Comparison of ENCODE assay signal across 8 cellular contexts in the genomic region with DNA sequence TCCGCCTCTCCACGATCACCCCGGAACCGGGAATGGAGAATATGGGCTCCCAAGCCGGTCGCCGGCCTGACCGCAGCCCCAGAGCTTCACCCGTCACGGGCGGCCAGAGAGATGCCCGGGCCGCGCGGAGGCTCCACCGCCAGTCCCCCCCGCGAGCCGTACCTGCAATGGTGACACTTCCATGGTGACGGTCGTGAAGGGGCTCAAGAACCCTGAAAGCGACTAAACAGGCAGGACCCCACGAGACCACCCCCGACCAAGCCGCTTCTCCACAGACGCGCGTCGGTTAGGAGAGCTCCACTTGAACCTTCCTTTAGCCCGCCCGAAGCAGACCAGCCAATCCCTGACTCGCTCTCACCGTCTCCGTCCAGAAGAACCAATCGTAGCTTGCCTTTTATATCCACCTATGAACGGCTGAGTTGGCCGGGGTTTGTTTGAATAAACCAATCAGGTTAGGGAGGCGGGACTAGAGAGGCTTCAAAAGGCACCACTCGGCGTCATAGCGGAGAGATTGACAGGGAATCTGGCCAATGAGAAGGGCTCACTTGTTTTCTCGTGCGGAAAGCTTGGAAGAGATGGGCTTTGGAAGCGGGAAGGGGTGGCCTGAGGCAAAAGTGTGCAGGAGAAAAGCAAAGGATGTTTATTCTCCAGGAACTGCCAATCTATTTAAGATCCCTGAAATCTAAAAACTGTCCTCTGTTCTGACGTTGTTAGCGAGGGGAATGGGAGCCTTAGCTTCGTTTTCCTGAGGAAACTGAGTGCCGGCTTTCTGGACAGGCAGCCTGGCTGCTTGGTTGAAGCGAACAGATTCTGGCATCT. TPM values are rescaled to one million over a fixed set of nuclear protein-coding genes. Genes with fewer than 3 reads are reported as not detected.
A peak's percentile ranks its signal among the peaks of the same experiment; 100 is the strongest.
DNase-seq lines count a peak whose midpoint lies in the region; ATAC-seq, FAIRE-seq and TF ChIP-seq lines count a peak whose summit lies in the region.

A gene with protein sequence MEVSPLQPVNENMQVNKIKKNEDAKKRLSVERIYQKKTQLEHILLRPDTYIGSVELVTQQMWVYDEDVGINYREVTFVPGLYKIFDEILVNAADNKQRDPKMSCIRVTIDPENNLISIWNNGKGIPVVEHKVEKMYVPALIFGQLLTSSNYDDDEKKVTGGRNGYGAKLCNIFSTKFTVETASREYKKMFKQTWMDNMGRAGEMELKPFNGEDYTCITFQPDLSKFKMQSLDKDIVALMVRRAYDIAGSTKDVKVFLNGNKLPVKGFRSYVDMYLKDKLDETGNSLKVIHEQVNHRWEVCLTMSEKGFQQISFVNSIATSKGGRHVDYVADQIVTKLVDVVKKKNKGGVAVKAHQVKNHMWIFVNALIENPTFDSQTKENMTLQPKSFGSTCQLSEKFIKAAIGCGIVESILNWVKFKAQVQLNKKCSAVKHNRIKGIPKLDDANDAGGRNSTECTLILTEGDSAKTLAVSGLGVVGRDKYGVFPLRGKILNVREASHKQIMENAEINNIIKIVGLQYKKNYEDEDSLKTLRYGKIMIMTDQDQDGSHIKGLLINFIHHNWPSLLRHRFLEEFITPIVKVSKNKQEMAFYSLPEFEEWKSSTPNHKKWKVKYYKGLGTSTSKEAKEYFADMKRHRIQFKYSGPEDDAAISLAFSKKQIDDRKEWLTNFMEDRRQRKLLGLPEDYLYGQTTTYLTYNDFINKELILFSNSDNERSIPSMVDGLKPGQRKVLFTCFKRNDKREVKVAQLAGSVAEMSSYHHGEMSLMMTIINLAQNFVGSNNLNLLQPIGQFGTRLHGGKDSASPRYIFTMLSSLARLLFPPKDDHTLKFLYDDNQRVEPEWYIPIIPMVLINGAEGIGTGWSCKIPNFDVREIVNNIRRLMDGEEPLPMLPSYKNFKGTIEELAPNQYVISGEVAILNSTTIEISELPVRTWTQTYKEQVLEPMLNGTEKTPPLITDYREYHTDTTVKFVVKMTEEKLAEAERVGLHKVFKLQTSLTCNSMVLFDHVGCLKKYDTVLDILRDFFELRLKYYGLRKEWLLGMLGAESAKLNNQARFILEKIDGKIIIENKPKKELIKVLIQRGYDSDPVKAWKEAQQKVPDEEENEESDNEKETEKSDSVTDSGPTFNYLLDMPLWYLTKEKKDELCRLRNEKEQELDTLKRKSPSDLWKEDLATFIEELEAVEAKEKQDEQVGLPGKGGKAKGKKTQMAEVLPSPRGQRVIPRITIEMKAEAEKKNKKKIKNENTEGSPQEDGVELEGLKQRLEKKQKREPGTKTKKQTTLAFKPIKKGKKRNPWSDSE (N-terminal part only) (minus strand): TSS at position 288 of the 819 bp plus-strand sequence. CDS start 105 bp downstream, at position 183.

- CTCF ChIA-PET in HepG2 (lab: Yijun Ruan, JAX; ENCODE audit: low intra/inter-chr PET ratio, low total read pairs): interaction anchor here (2.2 kb wide), 1 partner anchor 143 kb away, joined by 6 read pairs; no protein-coding TSS in a partner anchor

- peak; percentile 99 for ATAC-seq in CD4-positive, CD25-positive, alpha-beta regulatory T cell (ENCODE audit: low read depth in 2 of 2)
- peak; percentile 80 for ATAC-seq in GM19438 (IDR thresholded peaks at IDR 0.05; ENCODE audit: low read depth, unreplicated experiment)
- ATAC-seq in HG03571 (IDR thresholded peaks at IDR 0.05; ENCODE audit: unreplicated experiment): peak; percentile 89
- ATAC-seq in HepG2: peak; percentile 90

- peak; percentile 93 to 99 (median 98) for DNase-seq in CD4-positive, CD25-positive, alpha-beta regulatory T cell
- DNase-seq in NCI-H774 (lab: John Stamatoyannopoulos, UW) (peak; percentile 100), dermis microvascular lymphatic vessel endothelial cell (ENCODE audit: low read depth in 2 of 2) (peak; percentile 100), HepG2 (ENCODE audit: low spot score) (peak; percentile 100)
- peak; percentile 98 for DNase-seq in activated CD4-positive, alpha-beta T cell treated with anti-CD3 and anti-CD28 coated beads, Interleukin-2, amount 50 U/mL, for 24 hours (ENCODE audit: low read depth in 1 of 2, low spot score in 1 of 2)
- peak; percentile 97 to 98 for DNase-seq in stimulated activated CD4-positive, alpha-beta T cell treated with anti-CD3 and anti-CD28 coated beads, Interleukin-2, amount 100 ng/mL, for 48 hours

- no TSS peak for BruUV-seq in HepG2 (replicated peaks; lab: Mats Ljungman, UMichigan)

- WGBS in HepG2 (ENCODE audit: low lambda C conversion rate): 8% methylated on average over 20 of the region's 49 CpGs

- intact Hi-C loops in HepG2 (cut with micrococcal nuclease; ENCODE audit: unreplicated experiment): loop anchor here (2.0 to 5.0 kb wide), 2 partner anchors 101 to 116 kb away; no protein-coding TSS in a partner anchor

- H3K4me1 Mint-ChIP-seq in CD4-positive, CD25-positive, alpha-beta regulatory T cell: peaks cover 16 to 37% (median 25%) of the 10 kb centered on the region in 4 donors

- peaks cover 3% of the 10 kb centered on the region for H3K27me3 Mint-ChIP-seq in CD4-positive, CD25-positive, alpha-beta regulatory T cell

- H3K4me1 ChIP-seq in CD4-positive, CD25-positive, alpha-beta regulatory T cell (ENCODE audit: control insufficient read depth, insufficient read depth, low read length, poor library complexity, severe bottlenecking): peaks cover 29% of the 10 kb centered on the region
- peaks cover 79% of the 10 kb centered on the region for H3K4me1 ChIP-seq in HepG2 (ENCODE audit: insufficient read depth, low read length)

- POLR2A ChIA-PET in HepG2 (lab: Yijun Ruan, JAX): interaction anchor here (0.7 to 2.0 kb wide), 13 partner anchors 10 to 1271 kb away, joined by 3 to 16 read pairs (median 6); a partner anchor contains a TSS

- peak within 1 kb of the TSS; percentile 87 for H3K4me2 ChIP-seq in HepG2 (ENCODE audit: low read depth, low read length)

- H3K9ac ChIP-seq in HepG2 (ENCODE audit: insufficient read depth, low read depth, low read length): peak within 1 kb of the TSS; percentile 91

- TF ChIP-seq CTCF in HepG2 (CRISPR knock-in tag; IDR thresholded peaks at IDR 0.05): no peak

- H3K36me3 ChIP-seq in CD4-positive, CD25-positive, alpha-beta regulatory T cell (ENCODE audit: control insufficient read depth, insufficient read depth, low read length): no peaks in the 10 kb centered on the region
- H3K36me3 ChIP-seq in HepG2 (replicated peaks in 1 of 2; ENCODE audit: control insufficient read depth in 1 of 2, insufficient read depth in 2 of 2, low read length in 2 of 2): peaks cover 0 to 12% of the 10 kb centered on the region in 2 experiments; a peak in 4 of 5 replicates

- FAIRE-seq in HepG2 (lab: Jason Lieb, UNC): peak; percentile 99

- H4K20me1 ChIP-seq in HepG2 (ENCODE audit: insufficient read depth, low read length): no peaks in the 10 kb centered on the region

- in situ Hi-C loops in HepG2 (cut with HindIII; ENCODE audit: extremely low pct_ligation_motif_present, low pct_unique_long_range_greater_than_20kb): loop anchor here (5.0 kb wide), 1 partner anchor 101 kb away; no protein-coding TSS in a partner anchor

- H3K27ac ChIP-seq in CD4-positive, CD25-positive, alpha-beta regulatory T cell (ENCODE audit: insufficient read depth, low read length, poor library complexity, severe bottlenecking): peak within 1 kb of the TSS; percentile 14
- peak within 1 kb of the TSS; percentile 82 for H3K27ac ChIP-seq in HepG2 (ENCODE audit: extremely low read length, insufficient read depth, low read length)

- peak; percentile 92 to 93 for TF ChIP-seq POLR2A in HepG2 (IDR thresholded peaks at IDR 0.05; ENCODE audit: insufficient read depth in 1 of 2, low read depth in 2 of 2, low read length in 2 of 2)

- TF ChIP-seq RAD21 in HepG2 (CRISPR knock-in tag; IDR thresholded peaks at IDR 0.05): no peak; the same call in 1 of the 2 replicates

- peak within 1 kb of the TSS; percentile 92 to 95 (median 95) for H3K27ac Mint-ChIP-seq in CD4-positive, CD25-positive, alpha-beta regulatory T cell

- no peaks in the 10 kb centered on the region for H3K9me3 Mint-ChIP-seq in CD4-positive, CD25-positive, alpha-beta regulatory T cell

- peak within 1 kb of the TSS; percentile 99 for H3K4me3 ChIP-seq in CD4-positive, CD25-positive, alpha-beta regulatory T cell (ENCODE audit: low read depth, low read length)
- H3K4me3 ChIP-seq in HepG2 (replicated peaks in 1 of 3; ENCODE audit: insufficient read depth in 1 of 3, low read depth in 2 of 3, low read length in 3 of 3): peak within 1 kb of the TSS; percentile 89 to 98 (median 96)

- H2AFZ ChIP-seq in HepG2 (ENCODE audit: low read length): peak within 1 kb of the TSS; percentile 70

- H3K79me2 ChIP-seq in HepG2 (ENCODE audit: insufficient read depth, low read length): peaks cover 34% of the 10 kb centered on the region

- peak within 1 kb of the TSS; percentile 89 to 97 (median 92) for H3K4me3 Mint-ChIP-seq in CD4-positive, CD25-positive, alpha-beta regulatory T cell

- H3K36me3 Mint-ChIP-seq in CD4-positive, CD25-positive, alpha-beta regulatory T cell: no peaks in the 10 kb centered on the region

- H3K9me3 ChIP-seq in CD4-positive, CD25-positive, alpha-beta regulatory T cell (ENCODE audit: control insufficient read depth in 2 of 2, low read length in 2 of 2): no peaks in the 10 kb centered on the region
- no peaks in the 10 kb centered on the region for H3K9me3 ChIP-seq in HepG2 (ENCODE audit: low read length)

- no peaks in the 10 kb centered on the region for H3K27me3 ChIP-seq in CD4-positive, CD25-positive, alpha-beta regulatory T cell (ENCODE audit: control insufficient read depth, insufficient read depth, low read length)
- no peaks in the 10 kb centered on the region for H3K27me3 ChIP-seq in HepG2 (ENCODE audit: control insufficient read depth in 1 of 2, insufficient read depth in 2 of 2, low read length in 2 of 2)

- TF ChIP-seq EP300 in HepG2 (IDR thresholded peaks at IDR 0.05; ENCODE audit: low read depth in 2 of 2, low read length in 2 of 2) (0 out of 4 replicates have a peak, but pooled peaks of 1 of the 2 experiments have one; percentile 12), HepG2 (CRISPR knock-in tag; IDR thresholded peaks at IDR 0.05; ENCODE audit: borderline replicate concordance) (no peak)

RNA-seq across cellular contexts. Expression of the gene that starts here (rescaled TPM):
- 13.2 TPM for total RNA-seq in CD4-positive, CD25-positive, alpha-beta regulatory T cell
- 1 to 10 TPM; 2.1 to 8.1 (median 2.6) TPM for polyA plus RNA-seq in CD4-positive, CD25-positive, alpha-beta regulatory T cell
- total RNA-seq in dermis microvascular lymphatic vessel endothelial cell (27.7 and 65.5 TPM in 2 replicates), HepG2 (2016; rRNA removed; fragmentation: Illumina TruSeq; extraction: Trizol) (327 and 614 TPM in 2 replicates)
- 35.7 and 38.5 TPM in 2 replicates for total RNA-seq in HepG2 (2016; cell fraction: cytosol; rRNA removed; fragmentation: Illumina TruSeq; extraction: Trizol; ENCODE audit: low read depth)
- 330 and 598 TPM in 2 replicates for total RNA-seq in HepG2 (2016; cell fraction: insoluble cytoplasmic fraction; rRNA removed; fragmentation: Illumina TruSeq; extraction: Trizol)
- 112 and 128 TPM in 2 replicates for total RNA-seq in HepG2 (2016; cell fraction: membrane; rRNA removed; fragmentation: Illumina TruSeq; extraction: Trizol)
- 262 and 265 TPM in 2 replicates for total RNA-seq in HepG2 (2016; cell fraction: nucleus; rRNA removed; fragmentation: Illumina TruSeq; extraction: Trizol)
- polyA plus RNA-seq in HepG2 (2011; rRNA removed): 52.7 and 108 TPM in 2 replicates
- polyA plus RNA-seq in HepG2 (2011; cell fraction: cytosol; rRNA removed): 35.8 and 39.5 TPM in 2 replicates
- polyA plus RNA-seq in HepG2 (2011; cell fraction: nucleus; rRNA removed): 38.5 and 46.3 TPM in 2 replicates
- 78.9 and 178 TPM in 2 replicates for polyA plus RNA-seq in HepG2 (2012)
- 13.7 and 16.7 TPM in 2 replicates for polyA plus RNA-seq in HepG2 (2016; cell fraction: cytosol; fragmentation: Illumina TruSeq; extraction: Trizol; ENCODE audit: low read depth)
- polyA plus RNA-seq in HepG2 (2016; cell fraction: insoluble cytoplasmic fraction; fragmentation: Illumina TruSeq; extraction: Trizol; ENCODE audit: low read depth): 406 and 447 TPM in 2 replicates
- polyA plus RNA-seq in HepG2 (2016; cell fraction: membrane; fragmentation: Illumina TruSeq; extraction: Trizol; ENCODE audit: low read depth): 56.7 and 60.4 TPM in 2 replicates
- polyA plus RNA-seq in HepG2 (2016; cell fraction: nucleus; fragmentation: Illumina TruSeq; extraction: Trizol; ENCODE audit: insufficient read depth, low read depth): 324 and 347 TPM in 2 replicates
- polyA minus RNA-seq in HepG2 (2011; rRNA and poly(A)+ RNA removed; ENCODE audit: low replicate concordance): 29.3 and 72.8 TPM in 2 replicates
- 58.4 and 82.8 TPM in 2 replicates for polyA minus RNA-seq in HepG2 (2011; cell fraction: cytosol; rRNA and poly(A)+ RNA removed)
- 83.2 and 96.0 TPM in 2 replicates for polyA minus RNA-seq in HepG2 (2011; cell fraction: nucleus; rRNA and poly(A)+ RNA removed)

Comparison
In these comparisons a context has a peak if more than half of its experiments do, and no peak if none do; other contexts are left out.
1. Peak in every context shown above with its lines: DNase-seq, ATAC-seq, H3K4me3 ChIP-seq and H3K27ac ChIP-seq.